23 cellular contexts compared by ENCODE assay signal in genomic region chr7:5172196-5172800, GRCh38.
"Had no signal": no experiment of that assay in that cellular context is flagged by ENCODE, and none has a peak within 500 bp of the region (broad histone marks: within the 10 kb centered on the region; RNA-seq: fewer than 3 reads in every experiment).

No MANE protein-coding gene starts in this region.

- FAIRE-seq: astrocyte had no signal

- H3K36me3 ChIP-seq: brain microvascular endothelial cell had no signal

- H3K4me3 ChIP-seq: SK-N-MC had no signal

- H3K27me3 ChIP-seq: brain microvascular endothelial cell had no signal

- H3K27ac ChIP-seq: brain microvascular endothelial cell, SK-N-MC, VCaP had no signal

- DNase-seq: activated CD4-positive, alpha-beta memory T cell treated with anti-CD3 and anti-CD28 coated beads for 36 hours; activated CD4-positive, alpha-beta T cell treated with anti-CD3 and anti-CD28 coated beads, Interleukin-2, amount 10 ng/mL, durations not matched to agents 7 days and 5 days; activated CD4-positive, CD25-positive, alpha-beta regulatory T cell; activated CD8-positive, alpha-beta memory T cell treated with anti-CD3 and anti-CD28 coated beads for 24 hours; activated naive CD4-positive, alpha-beta T cell treated with anti-CD3 and anti-CD28 coated beads for 36 hours; activated T-cell treated with anti-CD3 and anti-CD28 coated beads, Interleukin-2, amount 50 U/mL, for 4 hours; amygdala; brain microvascular endothelial cell; cerebellar nuclear complex; Karpas-422; NCI-H1092; NCI-H1417; NCI-H1930; NCI-H2171 treated with DMSO at 0.1 percent for 48 hours; NCI-H446; NCI-H524; OCI-M1; RPMI8226; T-cell; T-helper 2 cell had no signal
